Comparison of ENCODE assay signal across 13 cellular contexts in genomic region chr16:73202176-73202729, GRCh38.
A peak's percentile ranks its signal among the peaks of the same experiment; 100 is the strongest.
DNase-seq lines count a peak whose midpoint lies in the region; ATAC-seq and TF ChIP-seq lines count a peak whose summit lies in the region.
"Had no signal": no experiment of that assay in that cellular context is flagged by ENCODE, and none has a peak within 500 bp of the region (broad histone marks: within the 10 kb centered on the region; RNA-seq: fewer than 3 reads in every experiment).

No MANE protein-coding gene starts in this region.

- H2AK5ac ChIP-seq in mesendoderm (ENCODE audit: low read length), result no peak overlapping the region

- H3K4me3 Mint-ChIP-seq in activated naive CD4-positive, alpha-beta T cell treated with anti-CD3 and anti-CD28 coated beads for 36 hours, result no peak overlapping the region
- H3K4me3 Mint-ChIP-seq: memory B cell had no signal

- no peak overlapping the region for H3K9ac ChIP-seq in mesendoderm (ENCODE audit: low read length)

- CTCF ChIA-PET in activated naive CD4-positive, alpha-beta T cell treated with anti-CD3 and anti-CD28 coated beads for 36 hours (lab: Charles Lee), result no interaction called here

- H3K36me3 ChIP-seq in mesendoderm (ENCODE audit: control insufficient read depth, insufficient read depth, low read length) (no peaks in the 10 kb centered on the region), SJCRH30 (no peaks in the 10 kb centered on the region)
- H3K36me3 ChIP-seq: thoracic aorta had no signal

- H2BK15ac ChIP-seq in mesendoderm (replicated peaks; ENCODE audit: low read depth), result no peak overlapping the region

- in situ Hi-C loops in astrocyte of the cerebellum (cut with HindIII; ENCODE audit: low sequenced_read_pairs), result no loop called here

- H3K27me3 Mint-ChIP-seq in activated naive CD4-positive, alpha-beta T cell treated with anti-CD3 and anti-CD28 coated beads for 36 hours (ENCODE audit: low read depth), result no peaks in the 10 kb centered on the region

- ATAC-seq in HG02623 (IDR thresholded peaks at IDR 0.05; ENCODE audit: unreplicated experiment), result no peak

- no peaks in the 10 kb centered on the region for H3K9me3 ChIP-seq in SJCRH30 (replicated peaks)
- H3K9me3 ChIP-seq: thoracic aorta had no signal

- TF ChIP-seq CTCF in astrocyte of the cerebellum (IDR thresholded peaks at IDR 0.05; ENCODE audit: low read depth, low read length, missing control alignments), result no peak

- H3K79me2 ChIP-seq in mesendoderm (ENCODE audit: control insufficient read depth, insufficient read depth, low read length), result no peaks in the 10 kb centered on the region

- H3K4me2 ChIP-seq in mesendoderm (ENCODE audit: low read length), result no peak overlapping the region

- H3K4me1 ChIP-seq in mesendoderm (ENCODE audit: control insufficient read depth, low read depth, low read length) (no peaks in the 10 kb centered on the region), SJCRH30 (no peaks in the 10 kb centered on the region)

- H3K4me1 Mint-ChIP-seq in activated naive CD4-positive, alpha-beta T cell treated with anti-CD3 and anti-CD28 coated beads for 36 hours (ENCODE audit: low read depth), result no peaks in the 10 kb centered on the region
- H3K4me1 Mint-ChIP-seq: memory B cell had no signal

- WGBS in mesendoderm (ENCODE audit: extremely low coverage, insufficient coverage, low lambda C conversion rate), result no CpG with 5 or more reads among the region's 5 CpGs

- no peak overlapping the region for H3K56ac ChIP-seq in mesendoderm (ENCODE audit: low read length)

- H4K5ac ChIP-seq in mesendoderm (ENCODE audit: low read length), result no peak overlapping the region

- peak; percentile 11 for DNase-seq in A172 (ENCODE audit: low spot score)
- DNase-seq in HS-27A (ENCODE audit: low read depth), result peak; percentile 77
- peak; percentile 92 for DNase-seq in astrocyte of the cerebellum (ENCODE audit: low read depth)
- DNase-seq in left kidney (ENCODE audit: low read depth, low spot score), result peak; percentile 39
- DNase-seq in activated naive CD4-positive, alpha-beta T cell treated with anti-CD3 and anti-CD28 coated beads for 36 hours, result no peak
- no peak for DNase-seq in mesendoderm
- DNase-seq in SJCRH30, result no peak
- DNase-seq: activated CD4-positive, alpha-beta T cell treated with anti-CD3 and anti-CD28 coated beads, Interleukin-2, amount 50 U/mL, for 48 hours; activated naive CD4-positive, alpha-beta T cell; NCI-H1417 treated with DMSO at 0.1 percent for 48 hours had no signal

- no peak overlapping the region for H3K18ac ChIP-seq in mesendoderm (ENCODE audit: low read length)

- H3K4ac ChIP-seq in mesendoderm (ENCODE audit: low read depth, low read length), result no peak overlapping the region

- no peaks in the 10 kb centered on the region for H3K79me1 ChIP-seq in mesendoderm (ENCODE audit: low read length)

- H3K27ac ChIP-seq in mesendoderm (ENCODE audit: low read depth, low read length) (no peak overlapping the region), SJCRH30 (no peak overlapping the region)

- H3K9me3 Mint-ChIP-seq in activated naive CD4-positive, alpha-beta T cell treated with anti-CD3 and anti-CD28 coated beads for 36 hours, result no peaks in the 10 kb centered on the region
- H3K9me3 Mint-ChIP-seq: memory B cell had no signal

- no peaks in the 10 kb centered on the region for H3K36me3 Mint-ChIP-seq in activated naive CD4-positive, alpha-beta T cell treated with anti-CD3 and anti-CD28 coated beads for 36 hours (ENCODE audit: low read depth)
- H3K36me3 Mint-ChIP-seq: memory B cell had no signal

- no peaks in the 10 kb centered on the region for H3K27me3 ChIP-seq in mesendoderm (ENCODE audit: insufficient read depth, low read length, poor library complexity)
- no peaks in the 10 kb centered on the region for H3K27me3 ChIP-seq in SJCRH30

- H3K23ac ChIP-seq in mesendoderm (ENCODE audit: low read length), result no peak overlapping the region

- H3K27ac Mint-ChIP-seq in activated naive CD4-positive, alpha-beta T cell treated with anti-CD3 and anti-CD28 coated beads for 36 hours, result no peak overlapping the region
- H3K27ac Mint-ChIP-seq: memory B cell had no signal

- intact Hi-C loops in activated naive CD4-positive, alpha-beta T cell treated with anti-CD3 and anti-CD28 coated beads for 36 hours (cut with micrococcal nuclease), result no loop called here

- H2BK5ac ChIP-seq in mesendoderm (ENCODE audit: low read length), result no peak overlapping the region

- no peak overlapping the region for H2BK120ac ChIP-seq in mesendoderm (ENCODE audit: low read depth, low read length)

- H3K4me3 ChIP-seq in astrocyte of the cerebellum (ENCODE audit: low read depth, low read length) (no peak overlapping the region), mesendoderm (ENCODE audit: low read length) (no peak overlapping the region), SJCRH30 (no peak overlapping the region)
- H3K4me3 ChIP-seq: thoracic aorta had no signal

- H4K8ac ChIP-seq in mesendoderm (ENCODE audit: low read depth, low read length), result no peak overlapping the region

Comparison
In these comparisons a context has a peak if more than half of its experiments do, and no peak if none do; other contexts are left out.
1. DNase-seq: peak in A172 (single experiment), HS-27A (single experiment), astrocyte of the cerebellum (single experiment) and left kidney (single experiment); none in activated naive CD4-positive, alpha-beta T cell treated with anti-CD3 and anti-CD28 coated beads for 36 hours (single experiment), mesendoderm (single experiment) and SJCRH30 (0 of 2).